ENCODE assay signal across 11 cellular contexts in genomic region chr12:8823565-8824300, GRCh38. TPM values are rescaled to one million over a fixed set of nuclear protein-coding genes. Genes with fewer than 3 reads are reported as not detected.
DNase-seq lines count a peak whose midpoint lies in the region; ATAC-seq and TF ChIP-seq lines count a peak whose summit lies in the region.
"Had no signal": no experiment of that assay in that cellular context is flagged by ENCODE, and none has a peak within 500 bp of the region (broad histone marks: within the 10 kb centered on the region; RNA-seq: fewer than 3 reads in every experiment).

No MANE protein-coding gene starts in this region.

- peak overlapping the region; percentile 80 to 81 for H3K27ac ChIP-seq in testis
- H3K27ac ChIP-seq: BLaER1, neutrophil, SK-N-MC had no signal

- no peak overlapping the region for H3K9ac ChIP-seq in adipocyte (ENCODE audit: low read length)
- H3K9ac ChIP-seq: BLaER1 had no signal

- H3K9me3 ChIP-seq in adipocyte (ENCODE audit: control insufficient read depth, low read length) (peaks cover 5% of the 10 kb centered on the region), testis (no peaks in the 10 kb centered on the region)
- H3K9me3 ChIP-seq: neutrophil had no signal

- H3K36me3 ChIP-seq in adipocyte (ENCODE audit: control insufficient read depth, insufficient read depth, low read length, severe bottlenecking) (no peaks in the 10 kb centered on the region), testis (ENCODE audit: low read depth, missing control alignments) (no peaks in the 10 kb centered on the region)
- H3K36me3 ChIP-seq: BLaER1, neutrophil had no signal

- H3K4me3 ChIP-seq in adipocyte (ENCODE audit: low read length) = no peak overlapping the region
- no peak overlapping the region for H3K4me3 ChIP-seq in testis
- H3K4me3 ChIP-seq: BLaER1, SK-N-MC had no signal

- no peak for ATAC-seq in GM19455 (IDR thresholded peaks at IDR 0.05; ENCODE audit: unreplicated experiment)

- WGBS in testis, 2 donors = 42 to 49% methylated on average over 8 of the region's 8 CpGs

- H3K4me1 ChIP-seq in adipocyte (ENCODE audit: control insufficient read depth, insufficient read depth, low read length) = no peaks in the 10 kb centered on the region
- H3K4me1 ChIP-seq in testis = peaks cover 12% of the 10 kb centered on the region
- H3K4me1 ChIP-seq: BLaER1 had no signal

- peak; percentile 69 to 73 (median 69) for TF ChIP-seq CTCF in testis (IDR thresholded peaks at IDR 0.05)

- DNase-seq in NCI-H1417 (lab: John Stamatoyannopoulos, UW) = peak in 2 of 3 experiments; percentile 1 to 19
- no peak for DNase-seq in NCI-H1417 treated with DMSO at 0.1 percent for 48 hours (lab: John Stamatoyannopoulos, UW)
- DNase-seq in adipocyte (ENCODE audit: low read depth) = peak; percentile 57
- DNase-seq in hypothalamus (lab: John Stamatoyannopoulos, UW) = peak in 28 of 51 donors; percentile 2 to 68 (median 28)
- DNase-seq in testis = peak; percentile 64
- no peak for DNase-seq in stimulated activated CD8-positive, alpha-beta memory T cell treated with anti-CD3 and anti-CD28 coated beads, Interleukin-4, amount 100 ng/mL, for 48 hours
- DNase-seq in T-helper 2 cell = no peak

- no peak for TF ChIP-seq POLR2A in testis (IDR thresholded peaks at IDR 0.05)

- no peaks in the 10 kb centered on the region for H3K27me3 ChIP-seq in adipocyte (replicated peaks; ENCODE audit: control insufficient read depth, insufficient read depth, low read length)
- no peaks in the 10 kb centered on the region for H3K27me3 ChIP-seq in testis
- H3K27me3 ChIP-seq: BLaER1, neutrophil had no signal

- intact Hi-C loops in testis (cut with DNase I; ENCODE audit: low total_unique reads) = no loop called here

RNA-seq across cellular contexts. Expression of gene A2ML1, which starts 1.3 kb away (rescaled TPM):
- 10 to 100 TPM; 47.6 to 81.1 TPM for total RNA-seq in testis
- polyA plus RNA-seq in testis (ENCODE audit: insufficient read depth, low read depth, low replicate concordance) = 20.0 TPM

Comparison
In these comparisons a context has a peak if more than half of its experiments do, and no peak if none do; other contexts are left out.
1. DNase-seq: peak in NCI-H1417 (2 of 3), adipocyte (single experiment), hypothalamus (28 of 51) and testis (single experiment); none in NCI-H1417 treated with DMSO at 0.1 percent for 48 hours (single experiment), stimulated activated CD8-positive, alpha-beta memory T cell treated with anti-CD3 and anti-CD28 coated beads, Interleukin-4, amount 100 ng/mL, for 48 hours (single experiment) and T-helper 2 cell (0 of 5).